9 cellular contexts compared by ENCODE assay signal in genomic region chr1:199463521-199464127, GRCh38.
DNase-seq lines count a peak whose midpoint lies in the region; ATAC-seq and TF ChIP-seq lines count a peak whose summit lies in the region.
"Had no signal": no experiment of that assay in that cellular context is flagged by ENCODE, and none has a peak within 500 bp of the region (broad histone marks: within the 10 kb centered on the region; RNA-seq: fewer than 3 reads in every experiment).

No MANE protein-coding gene starts in this region.

- H3K4me1 ChIP-seq in lung (ENCODE audit: control insufficient read depth in 2 of 2, insufficient read depth in 2 of 2, low read length in 2 of 2) = no peaks in the 10 kb centered on the region

- no peaks in the 10 kb centered on the region for H3K27me3 ChIP-seq in H7 (ENCODE audit: control insufficient read depth, insufficient read depth, low read length)
- no peaks in the 10 kb centered on the region for H3K27me3 ChIP-seq in lung (ENCODE audit: control insufficient read depth, insufficient read depth)

- 94 to 95% methylated on average over 1 of the region's 1 CpG for WGBS in lung, 2 donors

- H3K4me3 ChIP-seq in H7 (ENCODE audit: insufficient read depth, low read depth, low read length) (no peak overlapping the region), lung (no peak overlapping the region)
- H3K4me3 ChIP-seq: thoracic aorta had no signal

- peaks cover 3 to 5% of the 10 kb centered on the region in 2 donors for H3K9me3 ChIP-seq in lung (ENCODE audit: control insufficient read depth in 2 of 2, insufficient read depth in 1 of 2, low read length in 1 of 2)
- H3K9me3 ChIP-seq: thoracic aorta had no signal

- no peak overlapping the region for H3K27ac ChIP-seq in lung (ENCODE audit: low read depth in 1 of 2, low read length in 1 of 2)
- H3K27ac ChIP-seq: thoracic aorta had no signal

- no peak for ATAC-seq in lung (ENCODE audit: insufficient read depth, low FRiP score)

- DNase-seq in NOMO-1 treated with DMSO at 0.1 percent for 48 hours (lab: John Stamatoyannopoulos, UW; ENCODE audit: unreplicated experiment) (peak; percentile 19), NOMO-1 (lab: John Stamatoyannopoulos, UW; ENCODE audit: unreplicated experiment in 2 of 2) (no peak), H7 (peak; percentile 4), NAMALWA (ENCODE audit: low spot score) (peak; percentile 81), astrocyte of the hippocampus (ENCODE audit: low read depth, low spot score) (peak; percentile 72), lung (ENCODE audit: low spot score) (no peak), activated gamma-delta T cell treated with Interleukin-2 at 50 U/mL for 16 hours (no peak), pons (ENCODE audit: low spot score) (no peak)

- H3K36me3 ChIP-seq in H7 (replicated peaks; ENCODE audit: control insufficient read depth, insufficient read depth, low read length) (no peaks in the 10 kb centered on the region), lung (ENCODE audit: control insufficient read depth in 2 of 2, insufficient read depth in 2 of 2, low read length in 2 of 2) (no peaks in the 10 kb centered on the region)
- H3K36me3 ChIP-seq: thoracic aorta had no signal

- TF ChIP-seq CTCF in lung (IDR thresholded peaks at IDR 0.05; ENCODE audit: control extremely low read depth, extremely low read depth) = peak; percentile 15

Comparison
In these comparisons a context has a peak if more than half of its experiments do, and no peak if none do; other contexts are left out.
1. DNase-seq: peak in NOMO-1 treated with DMSO at 0.1 percent for 48 hours (single experiment), H7 (single experiment), NAMALWA (single experiment) and astrocyte of the hippocampus (single experiment); none in NOMO-1 (0 of 2), lung (single experiment), activated gamma-delta T cell treated with Interleukin-2 at 50 U/mL for 16 hours (single experiment) and pons (single experiment).